ENCODE assay signal across 16 cellular contexts in the genomic region with DNA sequence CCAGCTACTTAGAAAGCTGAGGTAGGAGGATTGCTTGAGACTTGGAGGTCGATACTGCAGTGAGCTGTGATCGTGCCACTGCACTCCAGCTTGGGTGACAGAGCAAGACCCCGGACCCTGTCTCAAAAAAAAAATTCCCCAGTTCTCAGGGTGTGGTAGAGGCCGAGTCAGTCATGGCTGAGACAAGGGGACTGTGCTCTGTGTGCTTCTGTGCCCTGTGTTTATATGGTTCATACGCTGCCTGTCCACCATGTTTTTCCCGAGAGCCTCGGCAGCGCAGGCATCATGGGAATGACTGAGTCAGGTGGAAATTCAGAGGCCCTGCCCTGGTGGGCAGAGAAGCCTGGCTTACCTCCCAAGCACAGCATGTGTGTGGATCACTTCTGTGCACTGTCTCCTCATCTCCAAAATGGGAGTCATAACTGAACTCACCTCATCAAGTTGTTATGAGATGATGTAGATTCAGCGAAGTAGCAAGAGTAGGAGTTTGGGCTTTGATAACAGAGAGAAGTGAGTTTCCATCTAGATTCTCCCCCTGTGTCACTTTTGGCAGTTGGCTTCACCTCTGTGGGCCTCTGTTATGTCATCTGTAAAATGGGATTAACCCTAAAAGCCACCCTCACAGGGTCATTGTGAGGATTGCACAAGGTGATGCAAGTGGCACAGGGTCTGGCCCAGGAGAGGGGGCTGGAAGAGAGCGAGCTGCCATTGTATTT. TPM values are rescaled to one million over a fixed set of nuclear protein-coding genes. Genes with fewer than 3 reads are reported as not detected.
DNase-seq lines count a peak whose midpoint lies in the region; ATAC-seq and TF ChIP-seq lines count a peak whose summit lies in the region.
"Had no signal": no experiment of that assay in that cellular context is flagged by ENCODE, and none has a peak within 500 bp of the region (broad histone marks: within the 10 kb centered on the region; RNA-seq: fewer than 3 reads in every experiment).

No MANE protein-coding gene starts in this region.

- peak overlapping the region; percentile 37 for H3K27ac Mint-ChIP-seq in activated naive CD4-positive, alpha-beta T cell treated with anti-CD3 and anti-CD28 coated beads for 36 hours
- peak overlapping the region; percentile 86 for H3K27ac Mint-ChIP-seq in nephron progenitor cell

- peak overlapping the region; percentile 40 to 59 for H3K27ac ChIP-seq in breast epithelium
- peak overlapping the region; percentile 86 to 89 for H3K27ac ChIP-seq in uterus

- peak; percentile 27 for DNase-seq in activated naive CD4-positive, alpha-beta T cell treated with anti-CD3 and anti-CD28 coated beads for 36 hours
- DNase-seq in activated naive CD4-positive, alpha-beta T cell (lab: John Stamatoyannopoulos, UW): no peak
- DNase-seq in breast epithelium (ENCODE audit: low spot score in 2 of 2) (no peak), nephron progenitor cell (no peak), uterus (no peak), NCI-H748 (lab: John Stamatoyannopoulos, UW; ENCODE audit: unreplicated experiment) (no peak), GM19238 (ENCODE audit: insufficient read length, low spot score) (no peak), left lobe of liver (ENCODE audit: low spot score) (no peak)
- DNase-seq: activated CD4-positive, alpha-beta T cell treated with anti-CD3 and anti-CD28 coated beads for 4 hours; Calu3; central memory CD4-positive, alpha-beta T cell; GOT3; Karpas-422; NCI-H1694 treated with DMSO at 0.1 percent for 48 hours; NCI-H524 treated with DMSO at 0.1 percent for 48 hours; stimulated activated naive CD4-positive, alpha-beta T cell treated with Interleukin-2 at 50 U/mL for 16 hours had no signal

- H3K4me3 Mint-ChIP-seq in activated naive CD4-positive, alpha-beta T cell treated with anti-CD3 and anti-CD28 coated beads for 36 hours: no peak overlapping the region
- no peak overlapping the region for H3K4me3 Mint-ChIP-seq in nephron progenitor cell

- CTCF ChIA-PET in activated naive CD4-positive, alpha-beta T cell treated with anti-CD3 and anti-CD28 coated beads for 36 hours (lab: Charles Lee): interaction anchor here (1.7 kb wide), 1 partner anchor 57 kb away, joined by 7 read pairs; no protein-coding TSS in a partner anchor

- H3K4me1 ChIP-seq in breast epithelium: peaks cover 0 to 4% of the 10 kb centered on the region in 2 donors
- H3K4me1 ChIP-seq in uterus: peaks cover 3 to 10% of the 10 kb centered on the region in 2 donors

- H3K36me3 Mint-ChIP-seq in activated naive CD4-positive, alpha-beta T cell treated with anti-CD3 and anti-CD28 coated beads for 36 hours (ENCODE audit: low read depth): no peaks in the 10 kb centered on the region
- H3K36me3 Mint-ChIP-seq in nephron progenitor cell (ENCODE audit: low read depth): no peaks in the 10 kb centered on the region

- TF ChIP-seq CTCF in breast epithelium (IDR thresholded peaks at IDR 0.05) (no peak), nephron progenitor cell (IDR thresholded peaks at IDR 0.05) (no peak), uterus (IDR thresholded peaks at IDR 0.05) (no peak)

- H3K9me3 ChIP-seq in breast epithelium: no peaks in the 10 kb centered on the region
- no peaks in the 10 kb centered on the region for H3K9me3 ChIP-seq in uterus

- no peaks in the 10 kb centered on the region for H3K27me3 Mint-ChIP-seq in activated naive CD4-positive, alpha-beta T cell treated with anti-CD3 and anti-CD28 coated beads for 36 hours (ENCODE audit: low read depth)
- no peaks in the 10 kb centered on the region for H3K27me3 Mint-ChIP-seq in nephron progenitor cell (ENCODE audit: low read depth, poor library complexity)

- no peak overlapping the region for H3K4me3 ChIP-seq in breast epithelium
- H3K4me3 ChIP-seq in uterus: no peak overlapping the region

- H3K4me1 Mint-ChIP-seq in activated naive CD4-positive, alpha-beta T cell treated with anti-CD3 and anti-CD28 coated beads for 36 hours (ENCODE audit: low read depth): peaks cover 27% of the 10 kb centered on the region
- H3K4me1 Mint-ChIP-seq in nephron progenitor cell: peaks cover 83% of the 10 kb centered on the region

- intact Hi-C loops in activated naive CD4-positive, alpha-beta T cell treated with anti-CD3 and anti-CD28 coated beads for 36 hours (cut with micrococcal nuclease): no loop called here
- intact Hi-C loops in breast epithelium (cut with DNase I; ENCODE audit: low total_unique reads): no loop called here
- intact Hi-C loops in uterus (cut with DNase I; ENCODE audit: low total_unique reads): loop anchor here (5.0 kb wide), 1 partner anchor 53 kb away; no protein-coding TSS in a partner anchor

- no peak for ATAC-seq in left lobe of liver

- TF ChIP-seq POLR2A in breast epithelium (IDR thresholded peaks at IDR 0.05) (no peak), uterus (IDR thresholded peaks at IDR 0.05) (no peak)

- H3K9me3 Mint-ChIP-seq in activated naive CD4-positive, alpha-beta T cell treated with anti-CD3 and anti-CD28 coated beads for 36 hours: no peaks in the 10 kb centered on the region
- H3K9me3 Mint-ChIP-seq in nephron progenitor cell: no peaks in the 10 kb centered on the region

- H3K27me3 ChIP-seq in breast epithelium (no peaks in the 10 kb centered on the region), uterus (no peaks in the 10 kb centered on the region)

- H3K36me3 ChIP-seq in breast epithelium (no peaks in the 10 kb centered on the region), uterus (no peaks in the 10 kb centered on the region)

RNA-seq across cellular contexts. Expression of gene FLNB, which starts 56.9 kb away (rescaled TPM):
- 10 to 100 TPM; 47.7 to 48.0 TPM for total RNA-seq in activated naive CD4-positive, alpha-beta T cell treated with anti-CD3 and anti-CD28 coated beads for 36 hours
- total RNA-seq in breast epithelium (100 to 1,000 TPM in 2 of 3 donors, 10 to 100 TPM in 1; 40.3 to 242 (median 164) TPM), uterus (100 to 1,000 TPM in 3 of 4 donors, 10 to 100 TPM in 1; 52.4 to 283 (median 148) TPM), left lobe of liver (52.8 TPM)
